1 cellular context compared by ENCODE assay signal in genomic region chr2:42913280-42913878, GRCh38.
A peak's percentile ranks its signal among the peaks of the same experiment; 100 is the strongest.
TF ChIP-seq lines count a peak whose summit lies in the region.

No MANE protein-coding gene starts in this region.

TF ChIP-seq in K562, 482 proteins besides CTCF, POLR2A, EP300 and RAD21 (continued from another document and continues in another):
- TF ChIP-seq ID3 (CRISPR knock-in tag; IDR thresholded peaks at IDR 0.05): no peak
- no peak for TF ChIP-seq ID3 (tag; IDR thresholded peaks at IDR 0.05)
- no peak for TF ChIP-seq NFXL1 (CRISPR knock-in tag; IDR thresholded peaks at IDR 0.05)
- no peak for TF ChIP-seq TEAD2 (tag; IDR thresholded peaks at IDR 0.05)
- TF ChIP-seq ELF4 (CRISPR knock-in tag; IDR thresholded peaks at IDR 0.05): no peak
- TF ChIP-seq FOXA1 (IDR thresholded peaks at IDR 0.05; ENCODE audit: borderline replicate concordance): no peak
- no peak for TF ChIP-seq PREB (CRISPR knock-in tag; IDR thresholded peaks at IDR 0.05)
- TF ChIP-seq HOMEZ (CRISPR knock-in tag; IDR thresholded peaks at IDR 0.05): no peak
- TF ChIP-seq KAT2B (IDR thresholded peaks at IDR 0.05; ENCODE audit: low read depth, low read length): no peak
- TF ChIP-seq ZNF124 (CRISPR knock-in tag; IDR thresholded peaks at IDR 0.05): no peak
- no peak for TF ChIP-seq SREBF2 (CRISPR knock-in tag; IDR thresholded peaks at IDR 0.05)
- no peak; the same call in 1 of the 2 replicates for TF ChIP-seq CBFA2T2 (conservative IDR thresholded peaks at IDR 0.05)
- TF ChIP-seq TEAD4 (IDR thresholded peaks at IDR 0.05; ENCODE audit: low read length): peak; percentile 70; the same call in 1 of the 2 replicates
- TF ChIP-seq TEAD4 (CRISPR knock-in tag; IDR thresholded peaks at IDR 0.05; ENCODE audit: borderline replicate concordance): no peak
- TF ChIP-seq NFATC3 (IDR thresholded peaks at IDR 0.05): no peak
- TF ChIP-seq RCOR1 (IDR thresholded peaks at IDR 0.05; ENCODE audit: borderline replicate concordance in 1 of 2, low read depth in 2 of 2, low read length in 2 of 2): peak in 1 of 2 experiments; percentile 67; a peak in 1 of 4 replicates
- TF ChIP-seq ARID4B (CRISPR knock-in tag; IDR thresholded peaks at IDR 0.05): no peak
- TF ChIP-seq GTF2B (IDR thresholded peaks at IDR 0.05; ENCODE audit: extremely low read depth, insufficient read length): no peak
- TF ChIP-seq ETS2 (tag; IDR thresholded peaks at IDR 0.05; ENCODE audit: borderline replicate concordance, poor library complexity, severe bottlenecking): no peak
- TF ChIP-seq THRAP3 (IDR thresholded peaks at IDR 0.05; ENCODE audit: borderline replicate concordance): no peak
- no peak for TF ChIP-seq CHCHD3 (CRISPR knock-in tag; IDR thresholded peaks at IDR 0.05)
- no peak for TF ChIP-seq RB1 (IDR thresholded peaks at IDR 0.05; ENCODE audit: low read depth)
- no peak for TF ChIP-seq ZNF280B (CRISPR knock-in tag; IDR thresholded peaks at IDR 0.05)
- no peak for TF ChIP-seq MTA1 (IDR thresholded peaks at IDR 0.05; ENCODE audit: borderline replicate concordance)
- TF ChIP-seq MBD1 (CRISPR knock-in tag; IDR thresholded peaks at IDR 0.05): no peak
- no peak for TF ChIP-seq ELK3 (CRISPR knock-in tag; IDR thresholded peaks at IDR 0.05)
- TF ChIP-seq GTF2F1 (IDR thresholded peaks at IDR 0.05; ENCODE audit: low read depth, low read length): no peak
- no peak for TF ChIP-seq RNF219 (CRISPR knock-in tag; IDR thresholded peaks at IDR 0.05)
- no peak for TF ChIP-seq ZNF75A (CRISPR knock-in tag; IDR thresholded peaks at IDR 0.05)
- no peak for TF ChIP-seq CBX2 (IDR thresholded peaks at IDR 0.05; ENCODE audit: insufficient read depth, low read length, poor library complexity, severe bottlenecking)
- TF ChIP-seq RNF2 (IDR thresholded peaks at IDR 0.05): no peak
- TF ChIP-seq NFE2L1 (tag; IDR thresholded peaks at IDR 0.05; ENCODE audit: borderline replicate concordance, low read depth): no peak
- no peak for TF ChIP-seq ELK1 (CRISPR knock-in tag; IDR thresholded peaks at IDR 0.05)
- TF ChIP-seq CLOCK (CRISPR knock-in tag; IDR thresholded peaks at IDR 0.05; ENCODE audit: borderline replicate concordance): no peak
- no peak for TF ChIP-seq GTF2E2 (tag; IDR thresholded peaks at IDR 0.05)
- TF ChIP-seq CEBPB (tag; IDR thresholded peaks at IDR 0.05): peak; percentile 16; the same call in 1 of the 2 replicates
- no peak for TF ChIP-seq PHF20 (IDR thresholded peaks at IDR 0.05; ENCODE audit: partially characterized antibody)
- no peak for TF ChIP-seq DDX20 (tag; IDR thresholded peaks at IDR 0.05; ENCODE audit: low read depth)
- TF ChIP-seq NCOA6 (IDR thresholded peaks at IDR 0.05): no peak
